In genomic region chr4:6523251-6523650, GRCh38 we compare ENCODE assay signal across 20 cellular contexts. TPM values are rescaled to one million over a fixed set of nuclear protein-coding genes. Genes with fewer than 3 reads are reported as not detected.
DNase-seq lines count a peak whose midpoint lies in the region; FAIRE-seq and TF ChIP-seq lines count a peak whose summit lies in the region.
"Had no signal": no experiment of that assay in that cellular context is flagged by ENCODE, and none has a peak within 500 bp of the region (broad histone marks: within the 10 kb centered on the region; RNA-seq: fewer than 3 reads in every experiment).

No MANE protein-coding gene starts in this region.

- no peak overlapping the region for H3K9ac ChIP-seq in H1 (replicated peaks in 1 of 4; ENCODE audit: extremely low read depth in 1 of 4, low read depth in 3 of 4, low read length in 3 of 4)
- no peak overlapping the region for H3K9ac ChIP-seq in trophoblast cell (ENCODE audit: low read length)
- H3K9ac ChIP-seq: BLaER1 treated with 17β-estradiol and CSF1 and Interleukin-3, amounts not matched to agents 10 nM and 100 nM had no signal

- H3K18ac ChIP-seq in H1 (ENCODE audit: extremely low read depth, low read length), result no peak overlapping the region
- H3K18ac ChIP-seq in trophoblast cell (ENCODE audit: low read length), result no peak overlapping the region

- no peaks in the 10 kb centered on the region for H4K20me1 ChIP-seq in H1 (replicated peaks in 1 of 2; ENCODE audit: control insufficient read depth in 1 of 2, insufficient read depth in 2 of 2, low read length in 2 of 2)
- H4K20me1 ChIP-seq: BLaER1 treated with 17β-estradiol and CSF1 and Interleukin-3, amounts not matched to agents 10 nM and 100 nM had no signal

- no peaks in the 10 kb centered on the region for H3K79me2 ChIP-seq in H1 (ENCODE audit: control insufficient read depth in 1 of 2, insufficient read depth in 2 of 2, low read length in 2 of 2)
- no peaks in the 10 kb centered on the region for H3K79me2 ChIP-seq in trophoblast cell (ENCODE audit: control insufficient read depth, insufficient read depth, low read length, poor library complexity)

- H2BK15ac ChIP-seq in H1 (ENCODE audit: low read length), result no peak overlapping the region

- H3K4ac ChIP-seq in H1 (replicated peaks; ENCODE audit: insufficient read length, low read depth, low read length), result no peak overlapping the region
- no peak overlapping the region for H3K4ac ChIP-seq in trophoblast cell (ENCODE audit: low read depth, low read length)

- H3K9me3 ChIP-seq in H1 (ENCODE audit: insufficient read depth in 2 of 2, low read depth in 1 of 2, low read length in 1 of 2) (no peaks in the 10 kb centered on the region), trophoblast cell (ENCODE audit: insufficient read depth, low read depth, low read length) (no peaks in the 10 kb centered on the region), transverse colon (no peaks in the 10 kb centered on the region)
- H3K9me3 ChIP-seq: HAP-1 had no signal

- H3K27me3 ChIP-seq in H1 (replicated peaks in 1 of 4; ENCODE audit: control insufficient read depth in 3 of 4, extremely low read depth in 1 of 4, insufficient read depth in 3 of 4, low read length in 3 of 4) (no peaks in the 10 kb centered on the region), trophoblast cell (ENCODE audit: insufficient read depth, low read length) (no peaks in the 10 kb centered on the region), transverse colon (no peaks in the 10 kb centered on the region)
- H3K27me3 ChIP-seq: BLaER1 treated with 17β-estradiol and CSF1 and Interleukin-3, amounts not matched to agents 10 nM and 100 nM had no signal

- H2BK5ac ChIP-seq in H1 (ENCODE audit: low read depth, low read length), result no peak overlapping the region
- H2BK5ac ChIP-seq in trophoblast cell (ENCODE audit: low read depth, low read length, poor library complexity), result no peak overlapping the region

- H2BK12ac ChIP-seq in H1 (ENCODE audit: low read depth, low read length) (peak overlapping the region; percentile 33; the same call in 1 of the 2 replicates), trophoblast cell (ENCODE audit: low read length) (no peak overlapping the region)

- TF ChIP-seq RAD21 in H1 (IDR thresholded peaks at IDR 0.05 in 1 of 2, conservative IDR thresholded peaks at IDR 0.05 in 1 of 2; ENCODE audit: low read depth in 2 of 2, low read length in 2 of 2), result no peak

- in situ Hi-C loops in transverse colon (cut with MboI; ENCODE audit: low pct_ligation_motif_present in 1 of 4, low pct_unique_long_range_greater_than_20kb in 1 of 4, low sequenced_read_pairs in 3 of 4), result no loop called here

- TF ChIP-seq POLR2A in H1 (IDR thresholded peaks at IDR 0.05; ENCODE audit: control extremely low read depth in 1 of 2, low read depth in 2 of 2, low read length in 2 of 2), result no peak
- no peak for TF ChIP-seq POLR2A in transverse colon (IDR thresholded peaks at IDR 0.05)

- TF ChIP-seq EP300 in H1 (IDR thresholded peaks at IDR 0.05; ENCODE audit: borderline replicate concordance in 1 of 2, low read depth in 2 of 2, low read length in 2 of 2), result no peak
- TF ChIP-seq EP300 in transverse colon (IDR thresholded peaks at IDR 0.05; ENCODE audit: low read depth), result no peak

- H4K12ac ChIP-seq in trophoblast cell (ENCODE audit: low read depth, low read length), result no peak overlapping the region

- H3K4me2 ChIP-seq in H1 (ENCODE audit: insufficient read depth in 1 of 2, low read depth in 2 of 2, low read length in 2 of 2) (no peak overlapping the region), trophoblast cell (ENCODE audit: low read length) (no peak overlapping the region)

- H2BK20ac ChIP-seq in H1 (ENCODE audit: low read length), result 0 out of 2 replicates have a peak overlapping the region, but pooled peaks have one; percentile 21

- H3K36me3 ChIP-seq in H1 (ENCODE audit: control insufficient read depth in 2 of 4, insufficient read depth in 4 of 4, low read length in 3 of 4) (no peaks in the 10 kb centered on the region), trophoblast cell (ENCODE audit: control insufficient read depth in 1 of 2, insufficient read depth in 2 of 2, low read length in 2 of 2) (no peaks in the 10 kb centered on the region), transverse colon (no peaks in the 10 kb centered on the region)
- H3K36me3 ChIP-seq: BLaER1 treated with 17β-estradiol and CSF1 and Interleukin-3, amounts not matched to agents 10 nM and 100 nM; HAP-1 had no signal

- H3K4me1 ChIP-seq in H1 (replicated peaks in 1 of 4; ENCODE audit: control insufficient read depth in 3 of 4, insufficient read depth in 4 of 4, low read length in 3 of 4) (peaks cover 0 to 11% (median 4%) of the 10 kb centered on the region in 4 experiments; a peak in 3 of 7 replicates), trophoblast cell (ENCODE audit: control insufficient read depth in 1 of 2, insufficient read depth in 2 of 2, low read length in 2 of 2) (no peaks in the 10 kb centered on the region), transverse colon (no peaks in the 10 kb centered on the region)
- H3K4me1 ChIP-seq: HAP-1 had no signal

- H3K23ac ChIP-seq in H1 (ENCODE audit: insufficient read length), result no peak overlapping the region
- no peak overlapping the region for H3K23ac ChIP-seq in trophoblast cell (ENCODE audit: low read length)

- no peak for TF ChIP-seq CTCF in H1 (IDR thresholded peaks at IDR 0.05; ENCODE audit: control extremely low read depth in 1 of 3, insufficient read depth in 1 of 3, low read depth in 1 of 3, low read length in 3 of 3)
- no peak for TF ChIP-seq CTCF in transverse colon (IDR thresholded peaks at IDR 0.05)

- no peak for FAIRE-seq in H1 (lab: Jason Lieb, UNC)
- FAIRE-seq: HTR-8/SVneo, RCC 7860 had no signal

- 91% methylated on average over 9 of the region's 9 CpGs; no CpG with 5 or more reads in 1 of the 2 experiments for WGBS in H1 (ENCODE audit: extremely low coverage in 1 of 2, insufficient coverage in 1 of 2, insufficient read length in 1 of 2, insufficient replicate concordance in 2 of 2, low coverage in 1 of 2, low lambda C conversion rate in 2 of 2, missing lambda C conversion rate in 1 of 2), 2 experiments
- WGBS in trophoblast cell (ENCODE audit: extremely low coverage, insufficient coverage, insufficient read length), result no CpG with 5 or more reads among the region's 9 CpGs
- 60 to 77% methylated on average over 2 to 9 of the region's 9 CpGs for WGBS in transverse colon (ENCODE audit: low coverage in 1 of 2), 2 donors

- H3K4me3 ChIP-seq in H1 (ENCODE audit: extremely low read depth in 1 of 4, insufficient read depth in 2 of 4, low read depth in 3 of 4, low read length in 4 of 4) (no peak overlapping the region), trophoblast cell (ENCODE audit: low read depth, low read length) (no peak overlapping the region), transverse colon (no peak overlapping the region)
- H3K4me3 ChIP-seq: BLaER1 treated with 17β-estradiol and CSF1 and Interleukin-3, amounts not matched to agents 10 nM and 100 nM; HAP-1 had no signal

- DNase-seq in activated effector memory CD4-positive, alpha-beta T cell treated with anti-CD3 and anti-CD28 coated beads, Interleukin-2, amount 50 U/mL, for 16 hours, result peak; percentile 21
- DNase-seq in activated effector memory CD4-positive, alpha-beta T cell treated with Interleukin-2 at 50 U/mL for 16 hours, result no peak
- DNase-seq in RKO (ENCODE audit: low spot score) (peak; percentile 70), H1 (ENCODE audit: low read depth in 1 of 2, low spot score in 2 of 2) (no peak), trophoblast cell (peak; percentile 45 to 75), transverse colon (no peak), T-helper 2 cell (no peak), NCI-H1694 (lab: John Stamatoyannopoulos, UW) (no peak)
- DNase-seq: DMS 273 treated with DMSO at 0.1 percent for 48 hours, EL, KBM-7, NCI-H1092, NCI-H1694 treated with DMSO at 0.1 percent for 48 hours, NCI-H82, SIG-M5 had no signal

- H3K27ac ChIP-seq in H1 (ENCODE audit: low read depth, low read length) (no peak overlapping the region), trophoblast cell (ENCODE audit: low read depth, low read length) (no peak overlapping the region), transverse colon (no peak overlapping the region)
- H3K27ac ChIP-seq: 22Rv1; BLaER1 treated with 17β-estradiol and CSF1 and Interleukin-3, amounts not matched to agents 10 nM and 100 nM had no signal

- no peak overlapping the region for H4K8ac ChIP-seq in H1 (ENCODE audit: extremely low read depth, insufficient read depth, low read length)
- no peak overlapping the region for H4K8ac ChIP-seq in trophoblast cell (ENCODE audit: low read depth, low read length)

- H2BK120ac ChIP-seq in H1 (replicated peaks; ENCODE audit: low read depth, low read length), result no peak overlapping the region
- H2BK120ac ChIP-seq in trophoblast cell (ENCODE audit: insufficient read depth, low read length, poor library complexity), result no peak overlapping the region

- H4K5ac ChIP-seq in H1 (ENCODE audit: insufficient read length, low read depth, low read length), result no peak overlapping the region

- intact Hi-C loops in transverse colon (cut with DNase I; ENCODE audit: low total_unique reads), result no loop called here

- CTCF ChIA-PET in H1 (lab: Charles Lee; ENCODE audit: partially characterized antibody), result interaction anchor here (0.6 to 0.8 kb wide), 2 partner anchors 23 to 52 kb away, joined by 3 to 4 read pairs; no protein-coding TSS in a partner anchor

- no peak overlapping the region for H3K56ac ChIP-seq in H1 (replicated peaks; ENCODE audit: insufficient read length, low read depth, low read length)

- no peak overlapping the region for H2AK5ac ChIP-seq in H1 (ENCODE audit: low read depth, low read length)
- no peak overlapping the region for H2AK5ac ChIP-seq in trophoblast cell (ENCODE audit: low read length)

- H3K23me2 ChIP-seq in H1 (ENCODE audit: low read depth, low read length), result no peaks in the 10 kb centered on the region

- no peak overlapping the region for H3K14ac ChIP-seq in H1 (ENCODE audit: insufficient read length)
- H3K14ac ChIP-seq in trophoblast cell (ENCODE audit: low read length), result no peak overlapping the region

- no peak overlapping the region for H4K91ac ChIP-seq in H1 (replicated peaks; ENCODE audit: insufficient read length, low read length)
- H4K91ac ChIP-seq in trophoblast cell (ENCODE audit: low read depth, low read length), result no peak overlapping the region

- POLR2A ChIA-PET in H1 (lab: Charles Lee; ENCODE audit: partially characterized antibody), result interaction anchor here (0.6 to 1.3 kb wide), 2 partner anchors 42 to 51 kb away, joined by 3 read pairs; no protein-coding TSS in a partner anchor

- H2AFZ ChIP-seq in H1 (ENCODE audit: low read length) (no peak overlapping the region), trophoblast cell (ENCODE audit: insufficient read depth, low read length, poor library complexity) (no peak overlapping the region)

- H3K79me1 ChIP-seq in H1 (ENCODE audit: low read depth, low read length) (no peaks in the 10 kb centered on the region), trophoblast cell (ENCODE audit: low read length) (no peaks in the 10 kb centered on the region)

RNA-seq across cellular contexts. Expression of gene PPP2R2C, which starts 50.8 kb away (rescaled TPM):
- 6.4 and 7.1 TPM in 2 replicates for total RNA-seq in H1 (2021; fragmentation: NEBNext Ultra II Directional; extraction: Animal tissue kit (Norgen Biotek cat#: 25700))
- polyA plus RNA-seq in H1 (2011; rRNA removed), result 6.4 and 7.5 TPM in 2 replicates
- polyA plus RNA-seq in H1 (2011; cell fraction: cytosol; rRNA removed), result 7.7 TPM
- polyA plus RNA-seq in H1 (2011; cell fraction: nucleus; rRNA removed), result 8.8 TPM
- 4.9 to 7.3 TPM (median 5.8 TPM) in 4 replicates for polyA plus RNA-seq in H1 (2012, experiment 1 of 2)
- 2.3 TPM for polyA plus RNA-seq in H1 (2012, experiment 2 of 2)
- polyA plus RNA-seq in H1 (2013, experiment 1 of 2), result 6.6 TPM
- 6.4 TPM for polyA plus RNA-seq in H1 (2013, experiment 2 of 2)
- polyA minus RNA-seq in H1 (2011; rRNA and poly(A)+ RNA removed), result 14.1 and 14.6 TPM in 2 replicates
- 4.1 TPM for polyA minus RNA-seq in H1 (2011; cell fraction: cytosol; rRNA and poly(A)+ RNA removed)
- 4.2 TPM for polyA minus RNA-seq in H1 (2011; cell fraction: nucleus; rRNA and poly(A)+ RNA removed)
- 0.08 and 0.14 TPM in 2 replicates for polyA plus RNA-seq in trophoblast cell (2013)
- 1 to 10 TPM in 2 of 4 donors, under 1 TPM in 2; 0.27 to 8.8 (median 1.7) TPM for total RNA-seq in transverse colon

RNA-seq across cellular contexts. Expression of gene MAN2B2, which starts 51.7 kb away (rescaled TPM):
- 4.0 and 4.1 TPM in 2 replicates for total RNA-seq in H1 (2021; fragmentation: NEBNext Ultra II Directional; extraction: Animal tissue kit (Norgen Biotek cat#: 25700))
- polyA plus RNA-seq in H1 (2011; rRNA removed), result 3.3 and 5.8 TPM in 2 replicates
- 3.4 TPM for polyA plus RNA-seq in H1 (2011; cell fraction: cytosol; rRNA removed)
- polyA plus RNA-seq in H1 (2011; cell fraction: nucleus; rRNA removed), result 9.7 TPM
- polyA plus RNA-seq in H1 (2012, experiment 1 of 2), result 1.8 to 4.3 TPM (median 3.6 TPM) in 4 replicates
- polyA plus RNA-seq in H1 (2012, experiment 2 of 2), result 1.4 TPM
- polyA plus RNA-seq in H1 (2013, experiment 1 of 2), result 3.7 TPM
- 4.0 TPM for polyA plus RNA-seq in H1 (2013, experiment 2 of 2)
- polyA minus RNA-seq in H1 (2011; rRNA and poly(A)+ RNA removed), result 3.2 and 4.5 TPM in 2 replicates
- polyA minus RNA-seq in H1 (2011; cell fraction: cytosol; rRNA and poly(A)+ RNA removed), result 2.6 TPM
- 7.5 TPM for polyA minus RNA-seq in H1 (2011; cell fraction: nucleus; rRNA and poly(A)+ RNA removed)
- 14.5 and 15.1 TPM in 2 replicates for polyA plus RNA-seq in trophoblast cell (2013)
- total RNA-seq in transverse colon, result 10 to 100 TPM; 17.5 to 55.9 (median 27.6) TPM

Comparison
In these comparisons a context has a peak if more than half of its experiments do, and no peak if none do; other contexts are left out.
1. DNase-seq: peak in activated effector memory CD4-positive, alpha-beta T cell treated with anti-CD3 and anti-CD28 coated beads, Interleukin-2, amount 50 U/mL, for 16 hours (single experiment), RKO (single experiment) and trophoblast cell (2 of 2); none in activated effector memory CD4-positive, alpha-beta T cell treated with Interleukin-2 at 50 U/mL for 16 hours (single experiment), H1 (0 of 2), transverse colon (single experiment), T-helper 2 cell (0 of 5) and NCI-H1694 (single experiment).